Comparison of ENCODE assay signal across 8 cellular contexts in genomic region chr17:42179911-42180410, GRCh38. TPM values are rescaled to one million over a fixed set of nuclear protein-coding genes. Genes with fewer than 3 reads are reported as not detected.
DNase-seq lines count a peak whose midpoint lies in the region; ATAC-seq lines count a peak whose summit lies in the region.

No MANE protein-coding gene starts in this region.

- H3K27ac Mint-ChIP-seq in activated naive CD8-positive, alpha-beta T cell treated with anti-CD3 and anti-CD28 coated beads for 36 hours: no peak overlapping the region

- H3K9me3 Mint-ChIP-seq in activated naive CD8-positive, alpha-beta T cell treated with anti-CD3 and anti-CD28 coated beads for 36 hours: no peaks in the 10 kb centered on the region

- H3K4me3 Mint-ChIP-seq in activated naive CD8-positive, alpha-beta T cell treated with anti-CD3 and anti-CD28 coated beads for 36 hours: peak overlapping the region; percentile 38

- ATAC-seq in GM18909 (IDR thresholded peaks at IDR 0.05; ENCODE audit: poor library complexity, unreplicated experiment): no peak
- no peak for ATAC-seq in GM18519 (IDR thresholded peaks at IDR 0.05; ENCODE audit: low FRiP score, unreplicated experiment)

- no peaks in the 10 kb centered on the region for H3K36me3 Mint-ChIP-seq in activated naive CD8-positive, alpha-beta T cell treated with anti-CD3 and anti-CD28 coated beads for 36 hours

- peaks cover 47% of the 10 kb centered on the region for H3K27me3 Mint-ChIP-seq in activated naive CD8-positive, alpha-beta T cell treated with anti-CD3 and anti-CD28 coated beads for 36 hours

- DNase-seq in GM03348 (ENCODE audit: low spot score): peak; percentile 78
- peak; percentile 18 for DNase-seq in NCI-H1092 treated with DMSO at 0.1 percent for 48 hours (lab: John Stamatoyannopoulos, UW)
- peak; percentile 43 for DNase-seq in activated naive CD8-positive, alpha-beta T cell treated with anti-CD3 and anti-CD28 coated beads for 36 hours
- DNase-seq in left kidney (ENCODE audit: low read depth, low spot score): peak; percentile 90
- DNase-seq in 8988T: no peak
- no peak for DNase-seq in middle frontal gyrus (ENCODE audit: extremely low spot score, low spot score)

- peaks cover 39% of the 10 kb centered on the region for H3K4me1 Mint-ChIP-seq in activated naive CD8-positive, alpha-beta T cell treated with anti-CD3 and anti-CD28 coated beads for 36 hours

RNA-seq across cellular contexts. Expression of gene KCNH4, which starts 1.0 kb away (rescaled TPM):
- under 1 TPM; 0.39 to 0.44 TPM for total RNA-seq in activated naive CD8-positive, alpha-beta T cell treated with anti-CD3 and anti-CD28 coated beads for 36 hours

RNA-seq across cellular contexts. Expression of gene HCRT, which starts 5.3 kb away (rescaled TPM):
- total RNA-seq in activated naive CD8-positive, alpha-beta T cell treated with anti-CD3 and anti-CD28 coated beads for 36 hours: not detected

RNA-seq across cellular contexts. Expression of gene GHDC, which starts 14.3 kb away (rescaled TPM):
- total RNA-seq in activated naive CD8-positive, alpha-beta T cell treated with anti-CD3 and anti-CD28 coated beads for 36 hours: 10 to 100 TPM; 13.6 to 14.6 TPM

RNA-seq across cellular contexts. Expression of gene RAB5C, which starts 25.2 kb away (rescaled TPM):
- 10 to 100 TPM; 44.4 to 48.9 TPM for total RNA-seq in activated naive CD8-positive, alpha-beta T cell treated with anti-CD3 and anti-CD28 coated beads for 36 hours

RNA-seq across cellular contexts. Expression of gene HSPB9, which starts 57.4 kb away (rescaled TPM):
- under 1 TPM; 0.18 to 0.33 TPM for total RNA-seq in activated naive CD8-positive, alpha-beta T cell treated with anti-CD3 and anti-CD28 coated beads for 36 hours

Comparison
In these comparisons a context has a peak if more than half of its experiments do, and no peak if none do; other contexts are left out.
1. DNase-seq: peak in GM03348 (single experiment), NCI-H1092 treated with DMSO at 0.1 percent for 48 hours (single experiment), activated naive CD8-positive, alpha-beta T cell treated with anti-CD3 and anti-CD28 coated beads for 36 hours (single experiment) and left kidney (single experiment); none in 8988T (single experiment) and middle frontal gyrus (single experiment).